Comparison of ENCODE assay signal across 15 cellular contexts in the genomic region with DNA sequence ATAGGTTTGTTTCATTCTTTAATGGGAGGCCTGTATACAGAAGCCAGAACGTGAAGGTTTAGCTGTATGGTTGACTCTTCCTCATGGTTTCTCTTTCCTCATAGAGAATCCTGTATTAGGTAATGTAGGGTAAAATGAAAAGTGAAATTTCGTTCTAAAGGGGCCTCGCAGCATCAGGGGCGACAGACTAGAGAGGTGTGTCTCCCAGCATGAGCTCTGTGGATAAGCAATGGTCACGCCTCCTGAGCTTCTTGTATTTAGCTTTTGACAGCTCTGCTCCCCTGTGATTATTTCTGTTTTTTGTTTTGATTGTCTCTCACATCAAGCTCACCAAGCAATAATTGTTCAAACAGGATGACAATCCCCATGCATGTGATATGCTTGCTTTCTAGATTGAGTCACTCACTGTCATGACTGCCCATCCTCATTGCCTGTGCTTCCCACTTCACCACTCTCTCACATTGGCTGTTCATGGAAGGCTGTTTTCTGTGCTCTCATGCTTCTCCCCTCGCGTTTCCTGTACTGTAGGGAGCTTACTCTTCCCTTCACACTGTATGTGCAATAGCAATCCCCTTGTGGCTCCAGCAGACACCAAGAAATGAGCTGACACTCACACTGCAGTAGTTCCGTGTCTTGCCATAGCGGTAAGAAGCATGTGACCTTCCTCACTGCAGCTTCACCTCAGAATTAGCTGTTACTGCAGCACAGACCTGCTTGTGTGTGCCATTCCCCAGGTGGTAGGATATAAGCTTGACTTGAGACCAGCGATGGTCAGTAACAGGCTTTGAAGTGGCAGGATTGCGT. TPM values are rescaled to one million over a fixed set of nuclear protein-coding genes. Genes with fewer than 3 reads are reported as not detected.
DNase-seq lines count a peak whose midpoint lies in the region; ATAC-seq, FAIRE-seq and TF ChIP-seq lines count a peak whose summit lies in the region.
"Had no signal": no experiment of that assay in that cellular context is flagged by ENCODE, and none has a peak within 500 bp of the region (broad histone marks: within the 10 kb centered on the region; RNA-seq: fewer than 3 reads in every experiment).

No MANE protein-coding gene starts in this region.

- H3K27me3 ChIP-seq in BLaER1 treated with 17β-estradiol and CSF1 and Interleukin-3, amounts not matched to agents 10 nM and 100 nM, result no peaks in the 10 kb centered on the region
- H3K27me3 ChIP-seq: Peyer's patch had no signal

- H3K27ac Mint-ChIP-seq in activated CD4-positive, alpha-beta memory T cell treated with anti-CD3 and anti-CD28 coated beads for 36 hours, result peak overlapping the region; percentile 67
- peak overlapping the region; percentile 47 to 86 (median 70) for H3K27ac Mint-ChIP-seq in immature natural killer cell
- H3K27ac Mint-ChIP-seq: mesothelial cell of epicardium had no signal

- peaks cover 54% of the 10 kb centered on the region for H3K36me3 Mint-ChIP-seq in activated CD4-positive, alpha-beta memory T cell treated with anti-CD3 and anti-CD28 coated beads for 36 hours
- peaks cover 18 to 60% (median 26%) of the 10 kb centered on the region in 3 donors for H3K36me3 Mint-ChIP-seq in immature natural killer cell

- 0 out of 2 replicates have a peak, but pooled peaks have one; percentile 30 for TF ChIP-seq POLR2A in GM12892 (IDR thresholded peaks at IDR 0.05; ENCODE audit: low read depth, low read length)

- no peaks in the 10 kb centered on the region for H3K9me3 ChIP-seq in BLaER1 treated with 17β-estradiol and CSF1 and Interleukin-3, amounts not matched to agents 10 nM and 100 nM (replicated peaks in 1 of 11)
- H3K9me3 ChIP-seq: Peyer's patch had no signal

- no peaks in the 10 kb centered on the region for H3K9me3 Mint-ChIP-seq in activated CD4-positive, alpha-beta memory T cell treated with anti-CD3 and anti-CD28 coated beads for 36 hours
- no peaks in the 10 kb centered on the region for H3K9me3 Mint-ChIP-seq in immature natural killer cell
- H3K9me3 Mint-ChIP-seq: mesothelial cell of epicardium had no signal

- no peak for FAIRE-seq in GM12892 (lab: Jason Lieb, UNC)

- peaks cover 71 to 95% (median 83%) of the 10 kb centered on the region in 11 experiments for H3K36me3 ChIP-seq in BLaER1 treated with 17β-estradiol and CSF1 and Interleukin-3, amounts not matched to agents 10 nM and 100 nM

- H3K9ac ChIP-seq in BLaER1 treated with 17β-estradiol and CSF1 and Interleukin-3, amounts not matched to agents 10 nM and 100 nM, result peak overlapping the region; percentile 13 to 77 (median 65); a peak in 19 of 22 replicates

- H3K4me1 Mint-ChIP-seq in activated CD4-positive, alpha-beta memory T cell treated with anti-CD3 and anti-CD28 coated beads for 36 hours (ENCODE audit: low read depth), result peaks cover 31% of the 10 kb centered on the region
- H3K4me1 Mint-ChIP-seq in immature natural killer cell, result peaks cover 30 to 33% of the 10 kb centered on the region in 2 donors
- H3K4me1 Mint-ChIP-seq: mesothelial cell of epicardium had no signal

- CTCF ChIA-PET in activated CD4-positive, alpha-beta memory T cell treated with anti-CD3 and anti-CD28 coated beads for 36 hours (lab: Charles Lee), result interaction anchor here (0.9 to 2.0 kb wide), 5 partner anchors 12 to 91 kb away, joined by 3 to 4 read pairs (median 3); a partner anchor contains a TSS

- H3K4me2 ChIP-seq in BLaER1 treated with 17β-estradiol and CSF1 and Interleukin-3, amounts not matched to agents 10 nM and 100 nM, result peak overlapping the region; percentile 82 to 94 (median 88)

- H3K27me3 Mint-ChIP-seq in activated CD4-positive, alpha-beta memory T cell treated with anti-CD3 and anti-CD28 coated beads for 36 hours, result no peaks in the 10 kb centered on the region
- peaks cover 0 to 12% (median 0%) of the 10 kb centered on the region in 3 donors for H3K27me3 Mint-ChIP-seq in immature natural killer cell (ENCODE audit: low read depth in 3 of 3)

- no peak overlapping the region for H3K4me3 Mint-ChIP-seq in activated CD4-positive, alpha-beta memory T cell treated with anti-CD3 and anti-CD28 coated beads for 36 hours
- H3K4me3 Mint-ChIP-seq in immature natural killer cell, result peak overlapping the region; percentile 25 to 78 (median 53)
- H3K4me3 Mint-ChIP-seq: mesothelial cell of epicardium had no signal

- ATAC-seq in HG02759 (IDR thresholded peaks at IDR 0.05; ENCODE audit: unreplicated experiment), result no peak
- ATAC-seq in HG02970 (IDR thresholded peaks at IDR 0.05; ENCODE audit: low FRiP score, unreplicated experiment), result no peak
- no peak for ATAC-seq in HG03175 (IDR thresholded peaks at IDR 0.05; ENCODE audit: unreplicated experiment)
- ATAC-seq: esophagus mucosa had no signal

- peak overlapping the region in 9 of 10 experiments; percentile 4 to 46 (median 27); a peak in 10 of 20 replicates for H3K4me3 ChIP-seq in BLaER1 treated with 17β-estradiol and CSF1 and Interleukin-3, amounts not matched to agents 10 nM and 100 nM
- H3K4me3 ChIP-seq: Peyer's patch had no signal

- H3K27ac ChIP-seq in BLaER1 treated with 17β-estradiol and CSF1 and Interleukin-3, amounts not matched to agents 10 nM and 100 nM, result peak overlapping the region; percentile 22 to 85 (median 77); a peak in 21 of 22 replicates
- H3K27ac ChIP-seq: Peyer's patch had no signal

- H3K4me1 ChIP-seq in BLaER1 treated with 17β-estradiol and CSF1 and Interleukin-3, amounts not matched to agents 10 nM and 100 nM, result peaks cover 48 to 72% (median 63%) of the 10 kb centered on the region in 10 experiments
- H3K4me1 ChIP-seq: Peyer's patch had no signal

- peaks cover 0 to 98% (median 26%) of the 10 kb centered on the region in 11 experiments; a peak in 18 of 22 replicates for H4K20me1 ChIP-seq in BLaER1 treated with 17β-estradiol and CSF1 and Interleukin-3, amounts not matched to agents 10 nM and 100 nM

- DNase-seq in GM12892 (ENCODE audit: insufficient read length) (no peak), immature natural killer cell (peak; percentile 16 to 19 (median 17))
- DNase-seq in activated CD4-positive, alpha-beta memory T cell treated with anti-CD3 and anti-CD28 coated beads for 36 hours, result peak; percentile 15
- DNase-seq in stimulated activated CD4-positive, alpha-beta T cell treated with anti-CD3 and anti-CD28 coated beads, Interleukin-2, amount 100 ng/mL, for 24 hours, result no peak
- DNase-seq: C1 segment of cervical spinal cord; NCI-H1092; Peyer's patch; stimulated activated CD4-positive, alpha-beta T cell treated with anti-CD3 and anti-CD28 coated beads, Interleukin-2, amount 100 ng/mL, for 48 hours; T1000 had no signal

- intact Hi-C loops in activated CD4-positive, alpha-beta memory T cell treated with anti-CD3 and anti-CD28 coated beads for 36 hours (cut with micrococcal nuclease), result no loop called here

- POLR2A ChIA-PET in activated CD4-positive, alpha-beta memory T cell treated with anti-CD3 and anti-CD28 coated beads for 36 hours (lab: Charles Lee), result no interaction called here

RNA-seq across cellular contexts. Expression of a gene that starts 44.0 kb away (rescaled TPM):
- polyA plus RNA-seq in GM12892 (2012; ENCODE audit: missing spikeins), result 7.6 TPM
- total RNA-seq in activated CD4-positive, alpha-beta memory T cell treated with anti-CD3 and anti-CD28 coated beads for 36 hours, result 10 to 100 TPM in 1 of 2 experiments, 1 to 10 TPM in 1; 9.5 to 14.5 TPM
- 1 to 10 TPM in 2 of 3 donors, under 1 TPM in 1; 0.11 to 6.0 (median 4.9) TPM for polyA plus RNA-seq in immature natural killer cell

Comparison
In these comparisons a context has a peak if more than half of its experiments do, and no peak if none do; other contexts are left out.
1. DNase-seq: peak in activated CD4-positive, alpha-beta memory T cell treated with anti-CD3 and anti-CD28 coated beads for 36 hours (single experiment) and immature natural killer cell (3 of 3); none in GM12892 (single experiment) and stimulated activated CD4-positive, alpha-beta T cell treated with anti-CD3 and anti-CD28 coated beads, Interleukin-2, amount 100 ng/mL, for 24 hours (0 of 2).